21 cellular contexts compared by ENCODE assay signal in genomic region chr16:78598186-78598585, GRCh38.
"Had no signal": no experiment of that assay in that cellular context is flagged by ENCODE, and none has a peak within 500 bp of the region (broad histone marks: within the 10 kb centered on the region; RNA-seq: fewer than 3 reads in every experiment).

No MANE protein-coding gene starts in this region.

- H3K4me3 ChIP-seq: Peyer's patch, SJCRH30 had no signal

- DNase-seq: Kasumi-1, KBM-7, MM.1S, NCI-H1092 treated with DMSO at 0.1 percent for 48 hours, NCI-H1436, NCI-H187, NCI-H2029, NCI-H2081 treated with DMSO at 0.1 percent for 48 hours, NCI-H2171, NCI-H226, NCI-H446, NCI-H510A, NCI-H524 treated with DMSO at 0.1 percent for 48 hours, NCI-H69, NCI-H774, PC-3, Peyer's patch, SHP77 treated with DMSO at 0.1 percent for 48 hours, SJCRH30 had no signal

- H3K36me3 ChIP-seq: Peyer's patch, SJCRH30 had no signal

- H3K4me1 ChIP-seq: Peyer's patch, SJCRH30 had no signal

- H3K9me3 ChIP-seq: Peyer's patch, SJCRH30 had no signal

- ATAC-seq: PC-3, Right ventricle myocardium inferior, SK-N-SH treated with all-trans-retinoic acid at 6 μM for 48 hours had no signal

- H3K27ac ChIP-seq: Peyer's patch, SJCRH30 had no signal

- H3K27me3 ChIP-seq: Peyer's patch, SJCRH30 had no signal
